ENCODE assay signal across 1 cellular context in the genomic region with DNA sequence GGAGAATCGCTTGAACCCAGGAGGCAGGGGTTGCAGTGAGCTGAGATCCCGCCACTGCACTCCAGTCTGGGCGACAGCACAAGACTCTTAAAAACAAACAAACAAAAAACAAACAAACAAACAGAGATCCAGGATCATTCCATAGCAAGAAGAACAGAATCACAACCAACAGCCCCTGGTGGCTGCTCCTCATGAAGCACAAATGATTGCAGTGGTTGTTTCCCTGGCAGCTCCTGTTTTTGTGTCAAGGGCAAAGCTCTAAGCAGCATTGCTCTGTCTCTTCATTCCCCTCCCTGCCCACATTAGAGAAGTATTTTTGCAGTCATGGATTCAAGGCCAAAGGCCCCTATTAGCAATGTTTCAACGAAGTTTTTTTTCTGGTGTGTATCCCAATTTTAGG.
TF ChIP-seq lines count a peak whose summit lies in the region.

No MANE protein-coding gene starts in this region.

TF ChIP-seq in GM12878, 131 proteins besides CTCF, POLR2A, EP300 and RAD21:
- TF ChIP-seq RBBP5 (conservative IDR thresholded peaks at IDR 0.05) (no peak), MTA2 (IDR thresholded peaks at IDR 0.05; ENCODE audit: low read depth) (no peak)
- TF ChIP-seq, protein P1, sequence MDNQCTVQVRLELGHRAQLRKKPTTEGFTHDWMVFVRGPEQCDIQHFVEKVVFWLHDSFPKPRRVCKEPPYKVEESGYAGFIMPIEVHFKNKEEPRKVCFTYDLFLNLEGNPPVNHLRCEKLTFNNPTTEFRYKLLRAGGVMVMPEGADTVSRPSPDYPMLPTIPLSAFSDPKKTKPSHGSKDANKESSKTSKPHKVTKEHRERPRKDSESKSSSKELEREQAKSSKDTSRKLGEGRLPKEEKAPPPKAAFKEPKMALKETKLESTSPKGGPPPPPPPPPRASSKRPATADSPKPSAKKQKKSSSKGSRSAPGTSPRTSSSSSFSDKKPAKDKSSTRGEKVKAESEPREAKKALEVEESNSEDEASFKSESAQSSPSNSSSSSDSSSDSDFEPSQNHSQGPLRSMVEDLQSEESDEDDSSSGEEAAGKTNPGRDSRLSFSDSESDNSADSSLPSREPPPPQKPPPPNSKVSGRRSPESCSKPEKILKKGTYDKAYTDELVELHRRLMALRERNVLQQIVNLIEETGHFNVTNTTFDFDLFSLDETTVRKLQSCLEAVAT (IDR thresholded peaks at IDR 0.05) = 0 out of 2 replicates have a peak, but pooled peaks have one; percentile 19
TF ChIP-seq in GM12878: peak in this region for 1.
